Comparison of ENCODE assay signal across 23 cellular contexts in genomic region chr1:3716351-3716750, GRCh38. TPM values are rescaled to one million over a fixed set of nuclear protein-coding genes. Genes with fewer than 3 reads are reported as not detected.
"Had no signal": no experiment of that assay in that cellular context is flagged by ENCODE, and none has a peak within 500 bp of the region (broad histone marks: within the 10 kb centered on the region; RNA-seq: fewer than 3 reads in every experiment).

No MANE protein-coding gene starts in this region.

- H3K36me3 Mint-ChIP-seq: activated naive CD8-positive, alpha-beta T cell treated with anti-CD3 and anti-CD28 coated beads, Interleukin-2, amount 10 ng/mL, durations not matched to agents 7 days and 5 days; mesothelial cell of epicardium had no signal

- H3K36me3 ChIP-seq: ascending aorta, cardiac muscle cell, gastroesophageal sphincter, ovary, thyroid gland, vagina had no signal

- H3K27ac Mint-ChIP-seq: activated CD8-positive, alpha-beta T cell treated with anti-CD3 and anti-CD28 coated beads, Interleukin-2, amount 10 ng/mL, durations not matched to agents 7 days and 5 days; activated naive CD8-positive, alpha-beta T cell treated with anti-CD3 and anti-CD28 coated beads, Interleukin-2, amount 10 ng/mL, durations not matched to agents 7 days and 5 days; effector memory CD8-positive, alpha-beta T cell; mesothelial cell of epicardium; stimulated activated naive CD8-positive, alpha-beta T cell treated with anti-CD3 and anti-CD28 coated beads, Interleukin-15, Interleukin-2, amounts not matched to agents 100 ng/mL and 50 ng/mL, for 24 hours had no signal

- H3K27ac ChIP-seq: ascending aorta, cardiac muscle cell, coronary artery, gastroesophageal sphincter, ovary, thyroid gland, vagina had no signal

- H3K4me1 ChIP-seq: ascending aorta had no signal

- H3K27me3 Mint-ChIP-seq: activated naive CD8-positive, alpha-beta T cell treated with anti-CD3 and anti-CD28 coated beads, Interleukin-2, amount 10 ng/mL, durations not matched to agents 7 days and 5 days had no signal

- H3K4me1 Mint-ChIP-seq: neural crest cell had no signal

- DNase-seq: activated CD4-positive, alpha-beta T cell treated with anti-CD3 and anti-CD28 coated beads for 48 hours; activated CD8-positive, alpha-beta memory T cell treated with anti-CD3 and anti-CD28 coated beads, Interleukin-2, amount 50 U/mL, for 48 hours; activated CD8-positive, alpha-beta T cell treated with anti-CD3 and anti-CD28 coated beads, Interleukin-2, amount 10 ng/mL, durations not matched to agents 7 days and 5 days; activated naive CD8-positive, alpha-beta T cell treated with anti-CD3 and anti-CD28 coated beads, Interleukin-2, amount 10 ng/mL, durations not matched to agents 7 days and 5 days; effector memory CD8-positive, alpha-beta T cell; kidney; ovary; stimulated activated CD4-positive, alpha-beta T cell treated with anti-CD3 and anti-CD28 coated beads, Interleukin-15, amount 100 ng/mL, for 24 hours; stimulated activated CD4-positive, alpha-beta T cell treated with anti-CD3 and anti-CD28 coated beads, Interleukin-4, amount 100 ng/mL, for 24 hours; T-helper 9 cell; thyroid gland had no signal

- H3K27me3 ChIP-seq: cardiac muscle cell, ovary, thyroid gland, vagina had no signal

- H3K9me3 Mint-ChIP-seq: activated naive CD8-positive, alpha-beta T cell treated with anti-CD3 and anti-CD28 coated beads, Interleukin-2, amount 10 ng/mL, durations not matched to agents 7 days and 5 days; effector memory CD8-positive, alpha-beta T cell; mesothelial cell of epicardium; neural crest cell; stimulated activated naive CD8-positive, alpha-beta T cell treated with anti-CD3 and anti-CD28 coated beads, Interleukin-15, Interleukin-2, amounts not matched to agents 100 ng/mL and 50 ng/mL, for 24 hours had no signal

- H3K4me3 ChIP-seq: ascending aorta, cardiac muscle cell, coronary artery, gastroesophageal sphincter, ovary, thyroid gland, vagina had no signal

- H3K9me3 ChIP-seq: ascending aorta, gastroesophageal sphincter, ovary, thyroid gland, vagina had no signal

- H3K4me3 Mint-ChIP-seq: activated CD8-positive, alpha-beta T cell treated with anti-CD3 and anti-CD28 coated beads, Interleukin-2, amount 10 ng/mL, durations not matched to agents 7 days and 5 days; activated naive CD8-positive, alpha-beta T cell treated with anti-CD3 and anti-CD28 coated beads, Interleukin-2, amount 10 ng/mL, durations not matched to agents 7 days and 5 days; effector memory CD8-positive, alpha-beta T cell; mesothelial cell of epicardium; neural crest cell; stimulated activated naive CD8-positive, alpha-beta T cell treated with anti-CD3 and anti-CD28 coated beads, Interleukin-15, Interleukin-2, amounts not matched to agents 100 ng/mL and 50 ng/mL, for 24 hours had no signal

- ATAC-seq: activated CD8-positive, alpha-beta T cell treated with anti-CD3 and anti-CD28 coated beads, Interleukin-2, amount 10 ng/mL, durations not matched to agents 7 days and 5 days; effector memory CD8-positive, alpha-beta T cell; gastroesophageal sphincter had no signal

RNA-seq across cellular contexts. Expression of gene CCDC27, which starts 35.9 kb away (rescaled TPM):
- total RNA-seq: activated CD8-positive, alpha-beta T cell treated with anti-CD3 and anti-CD28 coated beads, Interleukin-2, amount 10 ng/mL, durations not matched to agents 7 days and 5 days; activated naive CD8-positive, alpha-beta T cell treated with anti-CD3 and anti-CD28 coated beads, Interleukin-2, amount 10 ng/mL, durations not matched to agents 7 days and 5 days; ascending aorta; epithelial cell of proximal tubule; gastroesophageal sphincter; kidney; lower leg skin; mesothelial cell of epicardium; myocyte; neural crest cell; ovary; skeletal muscle tissue; vagina had no signal

RNA-seq across cellular contexts. Expression of gene SMIM1, which starts 56.2 kb away (rescaled TPM):
- total RNA-seq: activated CD8-positive, alpha-beta T cell treated with anti-CD3 and anti-CD28 coated beads, Interleukin-2, amount 10 ng/mL, durations not matched to agents 7 days and 5 days; ascending aorta; myocyte; vagina had no signal
